Comparison of ENCODE assay signal across 14 cellular contexts in the genomic region with DNA sequence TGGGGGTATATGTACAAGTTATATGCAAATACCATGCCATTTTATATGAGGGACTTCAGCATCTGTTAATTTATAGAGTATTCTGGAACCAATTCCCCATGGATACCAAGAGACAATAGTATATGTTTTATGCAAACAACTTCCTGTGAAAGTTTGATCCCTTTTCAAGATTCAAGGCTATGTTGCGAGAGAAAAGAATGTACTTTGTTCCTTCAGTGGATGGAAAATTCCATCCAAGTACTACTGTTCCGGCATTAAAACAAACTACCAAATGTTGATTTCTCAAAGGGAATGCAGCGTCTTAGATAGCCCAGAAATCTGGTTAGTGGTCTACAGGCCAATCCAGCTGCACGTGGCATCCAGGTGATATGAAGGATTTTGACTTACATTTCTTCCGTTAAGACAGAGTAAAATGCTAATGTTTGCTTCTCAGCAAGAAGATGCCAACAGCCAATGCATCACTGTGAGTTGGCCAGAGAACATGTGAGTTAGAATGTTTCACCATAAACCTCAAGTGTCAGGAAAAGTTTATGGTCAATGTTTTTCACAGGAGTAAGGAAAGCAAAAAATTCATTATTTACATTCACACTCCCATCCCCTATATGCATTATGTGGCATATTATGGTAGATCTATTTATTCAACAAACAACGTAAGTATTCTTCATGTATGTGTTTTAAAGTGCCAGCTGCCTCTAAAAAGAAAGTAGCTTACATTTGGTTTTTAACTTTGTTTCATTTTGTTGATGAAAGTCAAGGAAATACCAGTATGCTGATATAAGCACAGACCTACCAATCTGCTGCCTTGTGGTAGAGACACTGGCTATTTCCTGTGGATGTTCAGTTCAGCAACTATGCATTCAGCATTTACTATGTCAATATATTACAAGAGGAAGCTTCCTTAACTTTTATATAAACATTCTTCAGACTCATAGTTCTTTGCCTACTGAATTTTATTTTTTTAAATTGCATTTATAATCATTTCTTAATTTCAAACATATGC. TPM values are rescaled to one million over a fixed set of nuclear protein-coding genes. Genes with fewer than 3 reads are reported as not detected.
DNase-seq lines count a peak whose midpoint lies in the region; ATAC-seq lines count a peak whose summit lies in the region.
"Had no signal": no experiment of that assay in that cellular context is flagged by ENCODE, and none has a peak within 500 bp of the region (broad histone marks: within the 10 kb centered on the region; RNA-seq: fewer than 3 reads in every experiment).

No MANE protein-coding gene starts in this region.

- intact Hi-C loops in posterior vena cava (cut with DNase I) = no loop called here

- H3K36me3 Mint-ChIP-seq in T-helper 17 cell (ENCODE audit: low read depth) = peaks cover 11% of the 10 kb centered on the region

- H3K4me1 Mint-ChIP-seq in stimulated activated naive CD8-positive, alpha-beta T cell treated with anti-CD3 and anti-CD28 coated beads, Interleukin-15, amount 100 ng/mL, for 72 hours = peaks cover 8% of the 10 kb centered on the region
- peaks cover 12% of the 10 kb centered on the region for H3K4me1 Mint-ChIP-seq in T-helper 17 cell
- H3K4me1 Mint-ChIP-seq: stimulated activated naive B cell treated with anti-CD40 and anti-IgM and Interleukin-4, amounts not matched to agents 10 μg/mL and 1 μg/mL and 100 μg/mL, for 72 hours had no signal

- DNase-seq in stimulated activated naive CD8-positive, alpha-beta T cell treated with anti-CD3 and anti-CD28 coated beads, Interleukin-15, amount 100 ng/mL, for 72 hours = no peak
- DNase-seq in stimulated activated naive CD8-positive, alpha-beta T cell treated with anti-CD3 and anti-CD28 coated beads, Interleukin-15, Interleukin-2, amounts not matched to agents 100 U/mL and 50 U/mL, for 24 hours = no peak
- DNase-seq in T-helper 17 cell = no peak
- DNase-seq in fibroblast of gingiva (ENCODE audit: low read depth) = peak; percentile 22
- DNase-seq in ACHN = no peak
- DNase-seq in germinal center (ENCODE audit: low spot score) = no peak
- DNase-seq in posterior vena cava (ENCODE audit: low spot score) = no peak
- DNase-seq: activated gamma-delta T cell; C1 segment of cervical spinal cord; GF-D8; NCI-H1092; stimulated activated CD4-positive, alpha-beta T cell treated with anti-CD3 and anti-CD28 coated beads, Interleukin-4, amount 100 ng/mL, for 4 hours; stimulated activated naive B cell treated with anti-CD40 and anti-IgM and Interleukin-4, amounts not matched to agents 10 μg/mL and 1 μg/mL and 100 μg/mL, for 72 hours had no signal

- no peaks in the 10 kb centered on the region for H3K27me3 ChIP-seq in thymus (ENCODE audit: control insufficient read depth, insufficient read depth)

- in situ Hi-C loops in ACHN (cut with HindIII; ENCODE audit: low pct_ligation_motif_present, low pct_unique_long_range_greater_than_20kb, low sequenced_read_pairs) = no loop called here

- 85% methylated on average over 6 of the region's 6 CpGs for WGBS in thymus

- H3K27me3 Mint-ChIP-seq in stimulated activated naive CD8-positive, alpha-beta T cell treated with anti-CD3 and anti-CD28 coated beads, Interleukin-15, amount 100 ng/mL, for 72 hours = no peaks in the 10 kb centered on the region
- H3K27me3 Mint-ChIP-seq in T-helper 17 cell = no peaks in the 10 kb centered on the region
- H3K27me3 Mint-ChIP-seq: stimulated activated naive B cell treated with anti-CD40 and anti-IgM and Interleukin-4, amounts not matched to agents 10 μg/mL and 1 μg/mL and 100 μg/mL, for 72 hours had no signal

- no peak overlapping the region for H3K4me3 ChIP-seq in thymus (ENCODE audit: low read length)

- peak overlapping the region; percentile 78 for H3K27ac ChIP-seq in thymus (ENCODE audit: low read depth)

- no peaks in the 10 kb centered on the region for H3K9me3 Mint-ChIP-seq in stimulated activated naive CD8-positive, alpha-beta T cell treated with anti-CD3 and anti-CD28 coated beads, Interleukin-15, amount 100 ng/mL, for 72 hours
- H3K9me3 Mint-ChIP-seq: stimulated activated naive B cell treated with anti-CD40 and anti-IgM and Interleukin-4, amounts not matched to agents 10 μg/mL and 1 μg/mL and 100 μg/mL, for 72 hours had no signal

- ATAC-seq in stimulated activated naive CD8-positive, alpha-beta T cell treated with anti-CD3 and anti-CD28 coated beads, Interleukin-15, amount 100 ng/mL, for 72 hours = peak; percentile 45
- no peak for ATAC-seq in stimulated activated naive CD8-positive, alpha-beta T cell treated with anti-CD3 and anti-CD28 coated beads, Interleukin-15, Interleukin-2, amounts not matched to agents 100 U/mL and 50 U/mL, for 24 hours
- ATAC-seq in T-helper 17 cell = peak; percentile 79
- ATAC-seq: stimulated activated naive B cell treated with anti-CD40 and anti-IgM and Interleukin-4, amounts not matched to agents 10 μg/mL and 1 μg/mL and 100 μg/mL, for 72 hours had no signal

- H3K4me1 ChIP-seq in thymus (ENCODE audit: control insufficient read depth, insufficient read depth, low read length) = peaks cover 8% of the 10 kb centered on the region

- peaks cover 2% of the 10 kb centered on the region for H3K36me3 ChIP-seq in thymus (ENCODE audit: control insufficient read depth, insufficient read depth)

- H3K27ac Mint-ChIP-seq in stimulated activated naive CD8-positive, alpha-beta T cell treated with anti-CD3 and anti-CD28 coated beads, Interleukin-15, amount 100 ng/mL, for 72 hours = no peak overlapping the region
- H3K27ac Mint-ChIP-seq in T-helper 17 cell = peak overlapping the region; percentile 59
- H3K27ac Mint-ChIP-seq: stimulated activated naive B cell treated with anti-CD40 and anti-IgM and Interleukin-4, amounts not matched to agents 10 μg/mL and 1 μg/mL and 100 μg/mL, for 72 hours had no signal

- H3K4me3 Mint-ChIP-seq in stimulated activated naive CD8-positive, alpha-beta T cell treated with anti-CD3 and anti-CD28 coated beads, Interleukin-15, amount 100 ng/mL, for 72 hours = no peak overlapping the region
- H3K4me3 Mint-ChIP-seq in T-helper 17 cell = peak overlapping the region; percentile 57
- H3K4me3 Mint-ChIP-seq: stimulated activated naive B cell treated with anti-CD40 and anti-IgM and Interleukin-4, amounts not matched to agents 10 μg/mL and 1 μg/mL and 100 μg/mL, for 72 hours had no signal

- no peaks in the 10 kb centered on the region for H3K9me3 ChIP-seq in T-helper 17 cell (ENCODE audit: control insufficient read depth, low read length, poor library complexity, severe bottlenecking)
- no peaks in the 10 kb centered on the region for H3K9me3 ChIP-seq in thymus (ENCODE audit: control insufficient read depth)

RNA-seq across cellular contexts. Expression of gene METTL14, which starts 44.4 kb away (rescaled TPM):
- total RNA-seq in T-helper 17 cell = 10 to 100 TPM; 49.1 to 51.3 TPM
- 17.2 TPM for polyA plus RNA-seq in thymus
- 10 to 100 TPM; 43.6 to 44.8 TPM for total RNA-seq in posterior vena cava
